ENCODE assay signal across 1 cellular context in genomic region chr1:93827128-93827527, GRCh38.
TF ChIP-seq lines count a peak whose summit lies in the region.

No MANE protein-coding gene starts in this region.

TF ChIP-seq in SK-N-SH, 30 proteins besides CTCF, POLR2A, EP300 and RAD21 (continued from another document):
- no peak for TF ChIP-seq REST (IDR thresholded peaks at IDR 0.05; ENCODE audit: low read depth, low read length)
- no peak for TF ChIP-seq JUND (IDR thresholded peaks at IDR 0.05)
- no peak for TF ChIP-seq IRF3 (IDR thresholded peaks at IDR 0.05; ENCODE audit: low read depth, low read length)
- TF ChIP-seq SIN3A (IDR thresholded peaks at IDR 0.05; ENCODE audit: borderline replicate concordance, low read depth, low read length): 0 out of 2 replicates have a peak, but pooled peaks have one; percentile 31
- no peak for TF ChIP-seq EZH2phosphoT487 (IDR thresholded peaks at IDR 0.05; ENCODE audit: borderline replicate concordance, low read depth)
- peak; percentile 93 for TF ChIP-seq RCOR1 (IDR thresholded peaks at IDR 0.05; ENCODE audit: low read length)
- TF ChIP-seq RXRA (IDR thresholded peaks at IDR 0.05; ENCODE audit: borderline replicate concordance, low read depth): no peak
- TF ChIP-seq, protein P1, sequence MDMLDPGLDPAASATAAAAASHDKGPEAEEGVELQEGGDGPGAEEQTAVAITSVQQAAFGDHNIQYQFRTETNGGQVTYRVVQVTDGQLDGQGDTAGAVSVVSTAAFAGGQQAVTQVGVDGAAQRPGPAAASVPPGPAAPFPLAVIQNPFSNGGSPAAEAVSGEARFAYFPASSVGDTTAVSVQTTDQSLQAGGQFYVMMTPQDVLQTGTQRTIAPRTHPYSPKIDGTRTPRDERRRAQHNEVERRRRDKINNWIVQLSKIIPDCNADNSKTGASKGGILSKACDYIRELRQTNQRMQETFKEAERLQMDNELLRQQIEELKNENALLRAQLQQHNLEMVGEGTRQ (IDR thresholded peaks at IDR 0.05; ENCODE audit: borderline replicate concordance, low read depth, low read length): no peak
- TF ChIP-seq POLR2AphosphoS5 (IDR thresholded peaks at IDR 0.05; ENCODE audit: low read depth, low read length): peak; percentile 54; the same call in 1 of the 2 replicates
- no peak for TF ChIP-seq FOSL2 (IDR thresholded peaks at IDR 0.05; ENCODE audit: borderline replicate concordance, low read depth)
- no peak for TF ChIP-seq ELF1 (IDR thresholded peaks at IDR 0.05)
- no peak for TF ChIP-seq TEAD4 (IDR thresholded peaks at IDR 0.05; ENCODE audit: borderline replicate concordance, insufficient read depth)
- peak; percentile 91 for TF ChIP-seq CHD2 (IDR thresholded peaks at IDR 0.05; ENCODE audit: low read length, partially characterized antibody)
- peak; percentile 68 for TF ChIP-seq NFIC (IDR thresholded peaks at IDR 0.05; ENCODE audit: borderline replicate concordance)
- peak; percentile 93 for TF ChIP-seq TCF12 (IDR thresholded peaks at IDR 0.05)
TF ChIP-seq in SK-N-SH: peak in this region for 10.
